Comparison of ENCODE assay signal across 21 cellular contexts in genomic region chr14:50319293-50319692, GRCh38. TPM values are rescaled to one million over a fixed set of nuclear protein-coding genes. Genes with fewer than 3 reads are reported as not detected.
DNase-seq lines count a peak whose midpoint lies in the region; ATAC-seq and TF ChIP-seq lines count a peak whose summit lies in the region.
"Had no signal": no experiment of that assay in that cellular context is flagged by ENCODE, and none has a peak within 500 bp of the region (broad histone marks: within the 10 kb centered on the region; RNA-seq: fewer than 3 reads in every experiment).

No MANE protein-coding gene starts in this region.

- peaks cover 22% of the 10 kb centered on the region for H3K36me3 ChIP-seq in RWPE2 (ENCODE audit: low read depth)
- H3K36me3 ChIP-seq in subcutaneous abdominal adipose tissue (ENCODE audit: control insufficient read depth in 5 of 5, insufficient read depth in 5 of 5, low read length in 5 of 5), result peaks cover 0 to 7% (median 5%) of the 10 kb centered on the region in 5 donors

- H3K27me3 ChIP-seq in RWPE2 (ENCODE audit: insufficient read depth, poor library complexity, severe bottlenecking) (no peaks in the 10 kb centered on the region), subcutaneous abdominal adipose tissue (ENCODE audit: control insufficient read depth in 5 of 5, insufficient read depth in 4 of 5, low read length in 5 of 5) (no peaks in the 10 kb centered on the region)
- H3K27me3 ChIP-seq: upper lobe of right lung had no signal

- peak overlapping the region; percentile 61 for H3K27ac ChIP-seq in RWPE2 (ENCODE audit: poor library complexity, severe bottlenecking)
- peak overlapping the region; percentile 62 for H3K27ac ChIP-seq in subcutaneous abdominal adipose tissue (ENCODE audit: low read depth, low read length)
- H3K27ac ChIP-seq: SK-N-MC, upper lobe of right lung had no signal

- H3K4me1 ChIP-seq in RWPE2 (ENCODE audit: insufficient read depth, poor library complexity, severe bottlenecking), result peaks cover 31% of the 10 kb centered on the region
- H3K4me1 ChIP-seq in subcutaneous abdominal adipose tissue (ENCODE audit: control insufficient read depth in 5 of 5, insufficient read depth in 5 of 5, low read length in 5 of 5), result peaks cover 0 to 19% (median 6%) of the 10 kb centered on the region in 5 donors

- H3K27me3 Mint-ChIP-seq in activated naive CD4-positive, alpha-beta T cell treated with anti-CD3 and anti-CD28 coated beads, Interleukin-2, amount 50 U/mL, for 24 hours, result no peaks in the 10 kb centered on the region
- peaks cover 0 to 3% (median 2%) of the 10 kb centered on the region in 3 donors for H3K27me3 Mint-ChIP-seq in immature natural killer cell (ENCODE audit: low read depth in 3 of 3)
- H3K27me3 Mint-ChIP-seq: activated CD4-positive, alpha-beta T cell treated with anti-CD3 and anti-CD28 coated beads, Interleukin-2, amount 10 ng/mL, durations not matched to agents 24 days and 14 days had no signal

- H3K27ac Mint-ChIP-seq in activated naive CD4-positive, alpha-beta T cell treated with anti-CD3 and anti-CD28 coated beads, Interleukin-2, amount 50 U/mL, for 24 hours, result peak overlapping the region; percentile 75
- H3K27ac Mint-ChIP-seq in immature natural killer cell, result peak overlapping the region in 2 of 6 donors; percentile 27 to 64
- H3K27ac Mint-ChIP-seq: activated CD4-positive, alpha-beta T cell treated with anti-CD3 and anti-CD28 coated beads, Interleukin-2, amount 10 ng/mL, durations not matched to agents 24 days and 14 days had no signal

- peaks cover 47% of the 10 kb centered on the region for H3K4me1 Mint-ChIP-seq in activated naive CD4-positive, alpha-beta T cell treated with anti-CD3 and anti-CD28 coated beads, Interleukin-2, amount 50 U/mL, for 24 hours
- H3K4me1 Mint-ChIP-seq in immature natural killer cell, result peaks cover 1 to 32% of the 10 kb centered on the region in 2 donors

- H3K9me3 Mint-ChIP-seq in activated naive CD4-positive, alpha-beta T cell treated with anti-CD3 and anti-CD28 coated beads, Interleukin-2, amount 50 U/mL, for 24 hours, result no peaks in the 10 kb centered on the region
- H3K9me3 Mint-ChIP-seq in immature natural killer cell, result no peaks in the 10 kb centered on the region
- H3K9me3 Mint-ChIP-seq: activated CD4-positive, alpha-beta T cell treated with anti-CD3 and anti-CD28 coated beads, Interleukin-2, amount 10 ng/mL, durations not matched to agents 24 days and 14 days had no signal

- H3K36me3 Mint-ChIP-seq in activated naive CD4-positive, alpha-beta T cell treated with anti-CD3 and anti-CD28 coated beads, Interleukin-2, amount 50 U/mL, for 24 hours, result peaks cover 5% of the 10 kb centered on the region
- H3K36me3 Mint-ChIP-seq in immature natural killer cell, result peaks cover 0 to 6% (median 3%) of the 10 kb centered on the region in 3 donors

- TF ChIP-seq CTCF in RWPE2 (IDR thresholded peaks at IDR 0.05; ENCODE audit: poor library complexity, severe bottlenecking), result no peak

- H3K9me3 ChIP-seq in RWPE2 (ENCODE audit: severe bottlenecking) (no peaks in the 10 kb centered on the region), subcutaneous abdominal adipose tissue (ENCODE audit: control insufficient read depth in 5 of 5, low read length in 5 of 5) (no peaks in the 10 kb centered on the region)
- H3K9me3 ChIP-seq: upper lobe of right lung had no signal

- intact Hi-C loops in posterior vena cava (cut with DNase I), result loop anchor here in 1 of 2 donors (5.0 kb wide), 1 partner anchor 213 kb away; the partner anchor contains the start of gene MAP4K5

- DNase-seq in activated naive CD4-positive, alpha-beta T cell (lab: John Stamatoyannopoulos, UW), result no peak
- no peak for DNase-seq in RWPE2 (ENCODE audit: low spot score)
- DNase-seq in fibroblast of gingiva (ENCODE audit: low read depth), result peak; percentile 46
- DNase-seq in posterior vena cava (ENCODE audit: low spot score), result no peak
- DNase-seq in DMS79 treated with DMSO at 0.1 percent for 48 hours (lab: John Stamatoyannopoulos, UW), result no peak
- no peak for DNase-seq in immature natural killer cell
- DNase-seq: activated CD4-positive, alpha-beta T cell treated with anti-CD3 and anti-CD28 coated beads, Interleukin-2, amount 10 ng/mL, durations not matched to agents 24 days and 14 days; cortex of kidney; MM.1S; NCI-H1930; NCI-H446 treated with DMSO at 0.1 percent for 48 hours; retina; stimulated activated CD4-positive, alpha-beta T cell treated with anti-CD3 and anti-CD28 coated beads, Interleukin-15, amount 100 ng/mL, for 24 hours; stimulated activated naive CD4-positive, alpha-beta T cell treated with Interleukin-2 at 50 U/mL for 16 hours; T-helper 9 cell; upper lobe of right lung had no signal

- ATAC-seq in RWPE2 (ENCODE audit: low read depth), result peak; percentile 35
- ATAC-seq: upper lobe of right lung had no signal

- H3K4me3 ChIP-seq in RWPE2 (ENCODE audit: severe bottlenecking) (no peak overlapping the region), subcutaneous abdominal adipose tissue (ENCODE audit: low read depth in 1 of 5, low read length in 5 of 5) (no peak overlapping the region)
- H3K4me3 ChIP-seq: SK-N-MC, upper lobe of right lung had no signal

- peak overlapping the region in 1 of 5 donors; percentile 25 for H3K9ac ChIP-seq in subcutaneous abdominal adipose tissue (ENCODE audit: low read length in 5 of 5)

- H3K4me3 Mint-ChIP-seq in activated naive CD4-positive, alpha-beta T cell treated with anti-CD3 and anti-CD28 coated beads, Interleukin-2, amount 50 U/mL, for 24 hours, result no peak overlapping the region
- H3K4me3 Mint-ChIP-seq in immature natural killer cell, result no peak overlapping the region
- H3K4me3 Mint-ChIP-seq: activated CD4-positive, alpha-beta T cell treated with anti-CD3 and anti-CD28 coated beads, Interleukin-2, amount 10 ng/mL, durations not matched to agents 24 days and 14 days; CD14-positive monocyte; neural crest cell had no signal

RNA-seq across cellular contexts. Expression of gene DMAC2L, which starts 7.2 kb away (rescaled TPM):
- 10 to 100 TPM; 12.0 to 13.4 TPM for total RNA-seq in posterior vena cava
- 10 to 100 TPM; 13.6 to 20.9 (median 20.0) TPM for polyA plus RNA-seq in immature natural killer cell

RNA-seq across cellular contexts. Expression of gene L2HGDH, which starts 7.3 kb away (rescaled TPM):
- total RNA-seq in posterior vena cava, result 1 to 10 TPM; 3.3 to 3.6 TPM
- polyA plus RNA-seq in immature natural killer cell, result 1 to 10 TPM; 2.4 to 6.4 (median 3.5) TPM
